In the genomic region with DNA sequence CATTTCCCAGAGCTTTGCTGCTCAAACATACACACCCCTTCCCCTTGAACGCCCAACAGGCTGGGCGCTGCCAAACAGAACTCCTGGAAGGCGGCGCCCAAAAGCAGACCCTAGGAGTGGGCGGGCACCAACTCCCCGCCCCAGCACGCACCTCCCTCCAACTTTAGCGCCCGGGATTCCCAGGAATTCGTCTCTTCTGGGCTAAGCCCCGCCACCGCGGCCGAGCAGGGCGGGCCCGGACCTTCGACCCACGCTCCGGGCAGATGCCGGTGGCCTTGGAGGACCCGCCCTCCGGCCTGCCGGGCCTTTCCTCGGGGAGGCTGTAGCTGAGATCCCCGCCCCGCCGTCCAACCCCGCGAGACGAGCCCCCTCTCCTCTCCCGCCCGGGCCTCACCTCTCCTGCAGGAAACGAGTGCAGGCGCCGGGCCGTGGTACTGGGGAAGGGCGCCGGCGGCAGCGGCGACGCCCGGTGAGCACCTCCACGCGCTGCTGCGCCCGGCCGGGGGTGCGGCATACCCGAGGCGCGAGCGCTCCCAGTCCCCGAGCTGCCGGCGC, we compare ENCODE assay signal across 1 cellular context.
TF ChIP-seq lines count a peak whose summit lies in the region.

No MANE protein-coding gene starts in this region.

TF ChIP-seq in HepG2, 621 proteins besides CTCF, POLR2A, EP300 and RAD21 (continued from another document and continues in another):
- TF ChIP-seq ZNF770 (CRISPR knock-in tag; IDR thresholded peaks at IDR 0.05), result peak; percentile 86; the same call in 1 of the 2 replicates
- TF ChIP-seq ZMAT3 (CRISPR knock-in tag; conservative IDR thresholded peaks at IDR 0.05), result peak; percentile 62; the same call in 1 of the 2 replicates
- TF ChIP-seq ZNF275 (CRISPR knock-in tag; IDR thresholded peaks at IDR 0.05; ENCODE audit: borderline replicate concordance), result no peak
- TF ChIP-seq, protein P1, sequence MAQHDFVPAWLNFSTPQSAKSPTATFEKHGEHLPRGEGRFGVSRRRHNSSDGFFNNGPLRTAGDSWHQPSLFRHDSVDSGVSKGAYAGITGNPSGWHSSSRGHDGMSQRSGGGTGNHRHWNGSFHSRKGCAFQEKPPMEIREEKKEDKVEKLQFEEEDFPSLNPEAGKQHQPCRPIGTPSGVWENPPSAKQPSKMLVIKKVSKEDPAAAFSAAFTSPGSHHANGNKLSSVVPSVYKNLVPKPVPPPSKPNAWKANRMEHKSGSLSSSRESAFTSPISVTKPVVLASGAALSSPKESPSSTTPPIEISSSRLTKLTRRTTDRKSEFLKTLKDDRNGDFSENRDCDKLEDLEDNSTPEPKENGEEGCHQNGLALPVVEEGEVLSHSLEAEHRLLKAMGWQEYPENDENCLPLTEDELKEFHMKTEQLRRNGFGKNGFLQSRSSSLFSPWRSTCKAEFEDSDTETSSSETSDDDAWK (CRISPR knock-in tag; IDR thresholded peaks at IDR 0.05), result no peak
- no peak; the same call in none of the 2 replicates for TF ChIP-seq TBX2 (CRISPR knock-in tag; IDR thresholded peaks at IDR 0.05; ENCODE audit: borderline replicate concordance)
- TF ChIP-seq ZNF282 (IDR thresholded peaks at IDR 0.05; ENCODE audit: partially characterized antibody), result no peak
- TF ChIP-seq, protein P2, sequence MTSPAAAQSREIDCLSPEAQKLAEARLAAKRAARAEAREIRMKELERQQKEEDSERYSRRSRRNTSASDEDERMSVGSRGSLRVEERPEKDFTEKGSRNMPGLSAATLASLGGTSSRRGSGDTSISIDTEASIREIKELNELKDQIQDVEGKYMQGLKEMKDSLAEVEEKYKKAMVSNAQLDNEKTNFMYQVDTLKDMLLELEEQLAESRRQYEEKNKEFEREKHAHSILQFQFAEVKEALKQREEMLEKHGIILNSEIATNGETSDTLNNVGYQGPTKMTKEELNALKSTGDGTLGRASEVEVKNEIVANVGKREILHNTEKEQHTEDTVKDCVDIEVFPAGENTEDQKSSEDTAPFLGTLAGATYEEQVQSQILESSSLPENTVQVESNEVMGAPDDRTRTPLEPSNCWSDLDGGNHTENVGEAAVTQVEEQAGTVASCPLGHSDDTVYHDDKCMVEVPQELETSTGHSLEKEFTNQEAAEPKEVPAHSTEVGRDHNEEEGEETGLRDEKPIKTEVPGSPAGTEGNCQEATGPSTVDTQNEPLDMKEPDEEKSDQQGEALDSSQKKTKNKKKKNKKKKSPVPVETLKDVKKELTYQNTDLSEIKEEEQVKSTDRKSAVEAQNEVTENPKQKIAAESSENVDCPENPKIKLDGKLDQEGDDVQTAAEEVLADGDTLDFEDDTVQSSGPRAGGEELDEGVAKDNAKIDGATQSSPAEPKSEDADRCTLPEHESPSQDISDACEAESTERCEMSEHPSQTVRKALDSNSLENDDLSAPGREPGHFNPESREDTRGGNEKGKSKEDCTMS (CRISPR knock-in tag; conservative IDR thresholded peaks at IDR 0.05), result no peak
- no peak for TF ChIP-seq FOXA1 (IDR thresholded peaks at IDR 0.05)
- no peak for TF ChIP-seq FOXA1 (CRISPR knock-in tag; IDR thresholded peaks at IDR 0.05)
- no peak for TF ChIP-seq ZNF124 (CRISPR knock-in tag; IDR thresholded peaks at IDR 0.05)
- TF ChIP-seq U2AF1 (optimal IDR thresholded peaks at IDR 0.05; ENCODE audit: low read depth, low read length), result no peak
- TF ChIP-seq ZNF564 (CRISPR knock-in tag; IDR thresholded peaks at IDR 0.05), result no peak; the same call in 1 of the 2 replicates
- TF ChIP-seq ZNF780A (CRISPR knock-in tag; IDR thresholded peaks at IDR 0.05), result no peak
- TF ChIP-seq GABPB1 (CRISPR knock-in tag; IDR thresholded peaks at IDR 0.05), result no peak; the same call in 1 of the 2 replicates
- no peak for TF ChIP-seq JUND (CRISPR knock-in tag; IDR thresholded peaks at IDR 0.05)
- no peak for TF ChIP-seq PHB2 (IDR thresholded peaks at IDR 0.05; ENCODE audit: partially characterized antibody)
- TF ChIP-seq HNRNPUL1 (IDR thresholded peaks at IDR 0.05; ENCODE audit: low read depth, low read length), result no peak
- no peak for TF ChIP-seq ZNF678 (CRISPR knock-in tag; IDR thresholded peaks at IDR 0.05)
- TF ChIP-seq, protein P3, sequence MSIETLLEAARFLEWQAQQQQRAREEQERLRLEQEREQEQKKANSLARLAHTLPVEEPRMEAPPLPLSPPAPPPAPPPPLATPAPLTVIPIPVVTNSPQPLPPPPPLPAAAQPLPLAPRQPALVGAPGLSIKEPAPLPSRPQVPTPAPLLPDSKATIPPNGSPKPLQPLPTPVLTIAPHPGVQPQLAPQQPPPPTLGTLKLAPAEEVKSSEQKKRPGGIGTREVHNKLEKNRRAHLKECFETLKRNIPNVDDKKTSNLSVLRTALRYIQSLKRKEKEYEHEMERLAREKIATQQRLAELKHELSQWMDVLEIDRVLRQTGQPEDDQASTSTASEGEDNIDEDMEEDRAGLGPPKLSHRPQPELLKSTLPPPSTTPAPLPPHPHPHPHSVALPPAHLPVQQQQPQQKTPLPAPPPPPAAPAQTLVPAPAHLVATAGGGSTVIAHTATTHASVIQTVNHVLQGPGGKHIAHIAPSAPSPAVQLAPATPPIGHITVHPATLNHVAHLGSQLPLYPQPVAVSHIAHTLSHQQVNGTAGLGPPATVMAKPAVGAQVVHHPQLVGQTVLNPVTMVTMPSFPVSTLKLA (IDR thresholded peaks at IDR 0.05), result no peak
- TF ChIP-seq, protein P4, sequence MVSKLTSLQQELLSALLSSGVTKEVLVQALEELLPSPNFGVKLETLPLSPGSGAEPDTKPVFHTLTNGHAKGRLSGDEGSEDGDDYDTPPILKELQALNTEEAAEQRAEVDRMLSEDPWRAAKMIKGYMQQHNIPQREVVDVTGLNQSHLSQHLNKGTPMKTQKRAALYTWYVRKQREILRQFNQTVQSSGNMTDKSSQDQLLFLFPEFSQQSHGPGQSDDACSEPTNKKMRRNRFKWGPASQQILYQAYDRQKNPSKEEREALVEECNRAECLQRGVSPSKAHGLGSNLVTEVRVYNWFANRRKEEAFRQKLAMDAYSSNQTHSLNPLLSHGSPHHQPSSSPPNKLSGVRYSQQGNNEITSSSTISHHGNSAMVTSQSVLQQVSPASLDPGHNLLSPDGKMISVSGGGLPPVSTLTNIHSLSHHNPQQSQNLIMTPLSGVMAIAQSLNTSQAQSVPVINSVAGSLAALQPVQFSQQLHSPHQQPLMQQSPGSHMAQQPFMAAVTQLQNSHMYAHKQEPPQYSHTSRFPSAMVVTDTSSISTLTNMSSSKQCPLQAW (CRISPR knock-in tag; IDR thresholded peaks at IDR 0.05), result no peak; the same call in 1 of the 2 replicates
- TF ChIP-seq ZNF724P (CRISPR knock-in tag; IDR thresholded peaks at IDR 0.05; ENCODE audit: borderline replicate concordance), result no peak
- TF ChIP-seq ZFAT (CRISPR knock-in tag; conservative IDR thresholded peaks at IDR 0.05), result no peak
- TF ChIP-seq ZNF20 (CRISPR knock-in tag; IDR thresholded peaks at IDR 0.05), result 0 out of 2 replicates have a peak, but pooled peaks have one; percentile 71
- TF ChIP-seq ELF4 (CRISPR knock-in tag; IDR thresholded peaks at IDR 0.05; ENCODE audit: borderline replicate concordance), result no peak
- TF ChIP-seq POGZ (CRISPR knock-in tag; IDR thresholded peaks at IDR 0.05), result peak; percentile 78
- TF ChIP-seq RBM39 (IDR thresholded peaks at IDR 0.05; ENCODE audit: low read depth, low read length, poor library complexity, severe bottlenecking), result no peak
- TF ChIP-seq KDM6A (CRISPR knock-in tag; IDR thresholded peaks at IDR 0.05; ENCODE audit: low read depth), result peak; percentile 11; the same call in 1 of the 2 replicates
- peak; percentile 55 for TF ChIP-seq PHF21A (CRISPR knock-in tag; IDR thresholded peaks at IDR 0.05)
- no peak for TF ChIP-seq SP1 (IDR thresholded peaks at IDR 0.05)
- TF ChIP-seq SP1 (CRISPR knock-in tag; IDR thresholded peaks at IDR 0.05), result peak; percentile 44; the same call in 1 of the 2 replicates
- peak; percentile 23 for TF ChIP-seq KLF12 (CRISPR knock-in tag; IDR thresholded peaks at IDR 0.05; ENCODE audit: borderline replicate concordance)
- TF ChIP-seq SPEN (CRISPR knock-in tag; IDR thresholded peaks at IDR 0.05; ENCODE audit: low read depth), result no peak
- TF ChIP-seq ZNF576 (CRISPR knock-in tag; IDR thresholded peaks at IDR 0.05), result no peak
- no peak for TF ChIP-seq CREM (IDR thresholded peaks at IDR 0.05)
- TF ChIP-seq CREM (CRISPR knock-in tag; IDR thresholded peaks at IDR 0.05), result no peak
- TF ChIP-seq CBX5 (CRISPR knock-in tag; IDR thresholded peaks at IDR 0.05; ENCODE audit: borderline replicate concordance), result no peak; the same call in 1 of the 2 replicates
- no peak for TF ChIP-seq ZNF619 (CRISPR knock-in tag; IDR thresholded peaks at IDR 0.05)
- no peak; the same call in 1 of the 2 replicates for TF ChIP-seq FOXO1 (CRISPR knock-in tag; IDR thresholded peaks at IDR 0.05)
- TF ChIP-seq, protein P5, sequence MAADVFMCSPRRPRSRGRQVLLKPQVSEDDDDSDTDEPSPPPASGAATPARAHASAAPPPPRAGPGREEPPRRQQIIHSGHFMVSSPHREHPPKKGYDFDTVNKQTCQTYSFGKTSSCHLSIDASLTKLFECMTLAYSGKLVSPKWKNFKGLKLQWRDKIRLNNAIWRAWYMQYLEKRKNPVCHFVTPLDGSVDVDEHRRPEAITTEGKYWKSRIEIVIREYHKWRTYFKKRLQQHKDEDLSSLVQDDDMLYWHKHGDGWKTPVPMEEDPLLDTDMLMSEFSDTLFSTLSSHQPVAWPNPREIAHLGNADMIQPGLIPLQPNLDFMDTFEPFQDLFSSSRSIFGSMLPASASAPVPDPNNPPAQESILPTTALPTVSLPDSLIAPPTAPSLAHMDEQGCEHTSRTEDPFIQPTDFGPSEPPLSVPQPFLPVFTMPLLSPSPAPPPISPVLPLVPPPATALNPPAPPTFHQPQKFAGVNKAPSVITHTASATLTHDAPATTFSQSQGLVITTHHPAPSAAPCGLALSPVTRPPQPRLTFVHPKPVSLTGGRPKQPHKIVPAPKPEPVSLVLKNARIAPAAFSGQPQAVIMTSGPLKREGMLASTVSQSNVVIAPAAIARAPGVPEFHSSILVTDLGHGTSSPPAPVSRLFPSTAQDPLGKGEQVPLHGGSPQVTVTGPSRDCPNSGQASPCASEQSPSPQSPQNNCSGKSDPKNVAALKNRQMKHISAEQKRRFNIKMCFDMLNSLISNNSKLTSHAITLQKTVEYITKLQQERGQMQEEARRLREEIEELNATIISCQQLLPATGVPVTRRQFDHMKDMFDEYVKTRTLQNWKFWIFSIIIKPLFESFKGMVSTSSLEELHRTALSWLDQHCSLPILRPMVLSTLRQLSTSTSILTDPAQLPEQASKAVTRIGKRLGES (CRISPR knock-in tag; IDR thresholded peaks at IDR 0.05; ENCODE audit: borderline replicate concordance), result no peak; the same call in 1 of the 2 replicates
- 0 out of 2 replicates have a peak, but pooled peaks have one; percentile 35 for TF ChIP-seq MTF2 (CRISPR knock-in tag; IDR thresholded peaks at IDR 0.05; ENCODE audit: borderline replicate concordance)
- TF ChIP-seq ELF3 (CRISPR knock-in tag; IDR thresholded peaks at IDR 0.05), result no peak; the same call in 1 of the 2 replicates
- TF ChIP-seq ZNF343 (CRISPR knock-in tag; IDR thresholded peaks at IDR 0.05), result no peak
- TF ChIP-seq ZNF616 (CRISPR knock-in tag; IDR thresholded peaks at IDR 0.05; ENCODE audit: low read depth), result no peak
- TF ChIP-seq, protein P6, sequence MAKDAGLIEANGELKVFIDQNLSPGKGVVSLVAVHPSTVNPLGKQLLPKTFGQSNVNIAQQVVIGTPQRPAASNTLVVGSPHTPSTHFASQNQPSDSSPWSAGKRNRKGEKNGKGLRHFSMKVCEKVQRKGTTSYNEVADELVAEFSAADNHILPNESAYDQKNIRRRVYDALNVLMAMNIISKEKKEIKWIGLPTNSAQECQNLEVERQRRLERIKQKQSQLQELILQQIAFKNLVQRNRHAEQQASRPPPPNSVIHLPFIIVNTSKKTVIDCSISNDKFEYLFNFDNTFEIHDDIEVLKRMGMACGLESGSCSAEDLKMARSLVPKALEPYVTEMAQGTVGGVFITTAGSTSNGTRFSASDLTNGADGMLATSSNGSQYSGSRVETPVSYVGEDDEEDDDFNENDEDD (CRISPR knock-in tag; IDR thresholded peaks at IDR 0.05; ENCODE audit: borderline replicate concordance), result no peak
- TF ChIP-seq NFE2L1 (CRISPR knock-in tag; IDR thresholded peaks at IDR 0.05; ENCODE audit: borderline replicate concordance), result no peak
- no peak for TF ChIP-seq RFXANK (CRISPR knock-in tag; IDR thresholded peaks at IDR 0.05)
